Comparison of ENCODE assay signal across 8 cellular contexts in genomic region chr6:79713701-79714322, GRCh38.
DNase-seq lines count a peak whose midpoint lies in the region; ATAC-seq, FAIRE-seq and TF ChIP-seq lines count a peak whose summit lies in the region.

No MANE protein-coding gene starts in this region.

- H3K27ac Mint-ChIP-seq in activated CD8-positive, alpha-beta T cell treated with anti-CD3 and anti-CD28 coated beads for 36 hours = no peak overlapping the region

- intact Hi-C loops in activated CD8-positive, alpha-beta T cell treated with anti-CD3 and anti-CD28 coated beads for 36 hours (cut with micrococcal nuclease) = loop anchor here (5.0 kb wide), 1 partner anchor 142 kb away; no protein-coding TSS in a partner anchor
- intact Hi-C loops in pancreas (cut with DNase I) = loop anchor here in 1 of 3 donors (10.0 kb wide), 1 partner anchor 139 kb away; no protein-coding TSS in a partner anchor

- ATAC-seq in activated CD8-positive, alpha-beta T cell treated with anti-CD3 and anti-CD28 coated beads for 36 hours = peak; percentile 61
- peak; percentile 64 to 89 (median 83) for ATAC-seq in pancreas

- TF ChIP-seq CTCF in activated CD8-positive, alpha-beta T cell treated with anti-CD3 and anti-CD28 coated beads for 36 hours (IDR thresholded peaks at IDR 0.05) = peak; percentile 78
- TF ChIP-seq CTCF in pancreas (IDR thresholded peaks at IDR 0.05) = peak in 3 of 4 donors; percentile 29 to 61 (median 60)

- no peak overlapping the region for H3K27ac ChIP-seq in pancreas

- POLR2A ChIA-PET in HEK293T (lab: Yijun Ruan, JAX) = no interaction called here
- POLR2A ChIA-PET in activated CD8-positive, alpha-beta T cell treated with anti-CD3 and anti-CD28 coated beads for 36 hours (lab: Charles Lee) = no interaction called here

- H3K27me3 ChIP-seq in pancreas = no peaks in the 10 kb centered on the region

- CTCF ChIA-PET in HEK293T (lab: Yijun Ruan, JAX) = interaction anchor here (0.5 to 1.3 kb wide), 7 partner anchors 34 to 286 kb away, joined by 3 to 9 read pairs (median 4); no protein-coding TSS in a partner anchor
- CTCF ChIA-PET in activated CD8-positive, alpha-beta T cell treated with anti-CD3 and anti-CD28 coated beads for 36 hours (lab: Charles Lee) = interaction anchor here (0.6 to 1.4 kb wide), 15 partner anchors 9 to 1165 kb away, joined by 3 to 6 read pairs (median 3); no protein-coding TSS in a partner anchor

- 20 to 22% methylated on average over 5 of the region's 5 CpGs for WGBS in pancreas, 2 donors

- H3K4me3 Mint-ChIP-seq in activated CD8-positive, alpha-beta T cell treated with anti-CD3 and anti-CD28 coated beads for 36 hours = no peak overlapping the region

- no peaks in the 10 kb centered on the region for H3K36me3 Mint-ChIP-seq in activated CD8-positive, alpha-beta T cell treated with anti-CD3 and anti-CD28 coated beads for 36 hours (ENCODE audit: low read depth)

- no peaks in the 10 kb centered on the region for H3K4me1 Mint-ChIP-seq in activated CD8-positive, alpha-beta T cell treated with anti-CD3 and anti-CD28 coated beads for 36 hours (ENCODE audit: low read depth)

- FAIRE-seq in pancreas (lab: Jason Lieb, UNC) (peak; percentile 32), GM12891 (lab: Jason Lieb, UNC) (no peak)

- no peak overlapping the region for H3K4me3 ChIP-seq in pancreas

- H3K27me3 Mint-ChIP-seq in activated CD8-positive, alpha-beta T cell treated with anti-CD3 and anti-CD28 coated beads for 36 hours = peaks cover 3% of the 10 kb centered on the region

- no peaks in the 10 kb centered on the region for H3K9me3 ChIP-seq in pancreas

- TF ChIP-seq POLR2A in GM12891 (IDR thresholded peaks at IDR 0.05; ENCODE audit: low read depth, low read length) = no peak

- DNase-seq in NCI-H446 (lab: John Stamatoyannopoulos, UW) = peak; percentile 19 to 54
- no peak for DNase-seq in NCI-H446 treated with DMSO at 0.1 percent for 48 hours (lab: John Stamatoyannopoulos, UW)
- DNase-seq in HEK293T (ENCODE audit: extremely low spot score) = peak; percentile 54
- DNase-seq in NCI-H2171 (lab: John Stamatoyannopoulos, UW) = peak; percentile 44
- peak; percentile 73 for DNase-seq in activated CD8-positive, alpha-beta T cell treated with anti-CD3 and anti-CD28 coated beads for 36 hours
- DNase-seq in fibroblast of peridontal ligament (ENCODE audit: extremely low read depth) = peak; percentile 44
- peak in 3 of 6 donors; percentile 24 to 52 (median 46) for DNase-seq in pancreas
- no peak for DNase-seq in GM12891 (ENCODE audit: insufficient read length, low spot score)

- no peaks in the 10 kb centered on the region for H3K36me3 ChIP-seq in pancreas

- H3K4me1 ChIP-seq in pancreas = peaks cover 0 to 4% (median 0%) of the 10 kb centered on the region in 3 donors

- no peaks in the 10 kb centered on the region for H3K9me3 Mint-ChIP-seq in activated CD8-positive, alpha-beta T cell treated with anti-CD3 and anti-CD28 coated beads for 36 hours

TF ChIP-seq in HEK293T, 16 proteins besides CTCF, POLR2A, EP300 and RAD21:
- TF ChIP-seq NFRKB (IDR thresholded peaks at IDR 0.05) (no peak), FOXK2 (IDR thresholded peaks at IDR 0.05) (no peak), FOXM1 (IDR thresholded peaks at IDR 0.05; ENCODE audit: borderline replicate concordance) (no peak), ZNF384 (IDR thresholded peaks at IDR 0.05) (no peak), FOXA1 (IDR thresholded peaks at IDR 0.05) (no peak), L3MBTL2 (conservative IDR thresholded peaks at IDR 0.05) (no peak), SUZ12 (IDR thresholded peaks at IDR 0.05) (no peak), ARNT (IDR thresholded peaks at IDR 0.05) (no peak), PKNOX1 (IDR thresholded peaks at IDR 0.05) (no peak), CTBP1 (IDR thresholded peaks at IDR 0.05; ENCODE audit: borderline replicate concordance) (no peak), LEF1 (IDR thresholded peaks at IDR 0.05; ENCODE audit: borderline replicate concordance) (no peak), HDGF (IDR thresholded peaks at IDR 0.05; ENCODE audit: borderline replicate concordance) (no peak), TARDBP (IDR thresholded peaks at IDR 0.05) (no peak), SP1 (IDR thresholded peaks at IDR 0.05) (no peak), BHLHE40 (IDR thresholded peaks at IDR 0.05; ENCODE audit: borderline replicate concordance) (no peak), ELF4 (IDR thresholded peaks at IDR 0.05) (no peak)

TF ChIP-seq in GM12891, 5 proteins besides CTCF, POLR2A, EP300 and RAD21:
- no peak for TF ChIP-seq POU2F2 (IDR thresholded peaks at IDR 0.05; ENCODE audit: low read depth, low read length)
- TF ChIP-seq POLR2AphosphoS5 (IDR thresholded peaks at IDR 0.05; ENCODE audit: low read depth, low read length) = no peak
- no peak for TF ChIP-seq PAX5 (IDR thresholded peaks at IDR 0.05; ENCODE audit: insufficient read depth, low read length, severe bottlenecking)
- TF ChIP-seq SPI1 (IDR thresholded peaks at IDR 0.05; ENCODE audit: low read depth, low read length) = no peak
- TF ChIP-seq TAF1 (IDR thresholded peaks at IDR 0.05; ENCODE audit: low read depth, low read length) = no peak

Comparison
In these comparisons a context has a peak if more than half of its experiments do, and no peak if none do; other contexts are left out.
1. DNase-seq: peak in NCI-H446 (2 of 2), HEK293T (single experiment), NCI-H2171 (single experiment), activated CD8-positive, alpha-beta T cell treated with anti-CD3 and anti-CD28 coated beads for 36 hours (single experiment) and fibroblast of peridontal ligament (single experiment); none in NCI-H446 treated with DMSO at 0.1 percent for 48 hours (single experiment) and GM12891 (single experiment).